In genomic region chr11:66326261-66327111, GRCh38 we compare ENCODE assay signal across 11 cellular contexts. TPM values are rescaled to one million over a fixed set of nuclear protein-coding genes. Genes with fewer than 3 reads are reported as not detected.
A peak's percentile ranks its signal among the peaks of the same experiment; 100 is the strongest.
DNase-seq lines count a peak whose midpoint lies in the region; FAIRE-seq and TF ChIP-seq lines count a peak whose summit lies in the region.
"Had no signal": no experiment of that assay in that cellular context is flagged by ENCODE, and none has a peak within 500 bp of the region (broad histone marks: within the 10 kb centered on the region; RNA-seq: fewer than 3 reads in every experiment).

No MANE protein-coding gene starts in this region.

- no peaks in the 10 kb centered on the region for H3K27me3 Mint-ChIP-seq in activated T-helper 2 cell treated with anti-CD3 and anti-CD28 coated beads, Interferon-gamma antibody, Interleukin-2, Interleukin-4, amounts not matched to agents 10 μg/mL and 5 μg/mL and 100 μg/mL, durations not matched to agents 14 hours and 24 hours and 36 hours (ENCODE audit: low read depth)

- peaks cover 23% of the 10 kb centered on the region for H3K4me1 Mint-ChIP-seq in activated T-helper 2 cell treated with anti-CD3 and anti-CD28 coated beads, Interferon-gamma antibody, Interleukin-2, Interleukin-4, amounts not matched to agents 10 μg/mL and 5 μg/mL and 100 μg/mL, durations not matched to agents 14 hours and 24 hours and 36 hours (ENCODE audit: low read depth)

- intact Hi-C loops in activated T-helper 2 cell treated with anti-CD3 and anti-CD28 coated beads, Interferon-gamma antibody, Interleukin-2, Interleukin-4, amounts not matched to agents 10 μg/mL and 5 μg/mL and 100 μg/mL, durations not matched to agents 14 hours and 24 hours and 36 hours (cut with micrococcal nuclease): no loop called here
- intact Hi-C loops in left ventricle myocardium inferior (cut with micrococcal nuclease): no loop called here

- H3K27ac ChIP-seq in left ventricle myocardium inferior (replicated peaks) (peak overlapping the region; percentile 87), subcutaneous abdominal adipose tissue (ENCODE audit: low read depth, low read length) (peak overlapping the region; percentile 68)
- H3K27ac ChIP-seq: 22Rv1 had no signal

- H3K36me3 ChIP-seq in left ventricle myocardium inferior: no peaks in the 10 kb centered on the region
- no peaks in the 10 kb centered on the region for H3K36me3 ChIP-seq in subcutaneous abdominal adipose tissue (ENCODE audit: control insufficient read depth in 5 of 5, insufficient read depth in 5 of 5, low read length in 5 of 5)

- no peak for TF ChIP-seq CTCF in left ventricle myocardium inferior (IDR thresholded peaks at IDR 0.05; ENCODE audit: borderline replicate concordance)

- no peaks in the 10 kb centered on the region for H3K9me3 ChIP-seq in left ventricle myocardium inferior (replicated peaks)
- H3K9me3 ChIP-seq in subcutaneous abdominal adipose tissue (ENCODE audit: control insufficient read depth in 5 of 5, low read length in 5 of 5): no peaks in the 10 kb centered on the region

- no peaks in the 10 kb centered on the region for H3K9me3 Mint-ChIP-seq in activated T-helper 2 cell treated with anti-CD3 and anti-CD28 coated beads, Interferon-gamma antibody, Interleukin-2, Interleukin-4, amounts not matched to agents 10 μg/mL and 5 μg/mL and 100 μg/mL, durations not matched to agents 14 hours and 24 hours and 36 hours

- FAIRE-seq in GM19239 (lab: Jason Lieb, UNC): no peak

- H3K27me3 ChIP-seq in left ventricle myocardium inferior (ENCODE audit: low read depth) (no peaks in the 10 kb centered on the region), subcutaneous abdominal adipose tissue (ENCODE audit: control insufficient read depth in 5 of 5, insufficient read depth in 4 of 5, low read length in 5 of 5) (no peaks in the 10 kb centered on the region)

- no peaks in the 10 kb centered on the region for H3K36me3 Mint-ChIP-seq in activated T-helper 2 cell treated with anti-CD3 and anti-CD28 coated beads, Interferon-gamma antibody, Interleukin-2, Interleukin-4, amounts not matched to agents 10 μg/mL and 5 μg/mL and 100 μg/mL, durations not matched to agents 14 hours and 24 hours and 36 hours (ENCODE audit: low read depth)

- DNase-seq in DMS 273 (lab: John Stamatoyannopoulos, UW; ENCODE audit: unreplicated experiment): peak; percentile 50
- no peak for DNase-seq in DMS 273 treated with DMSO at 0.1 percent for 48 hours (lab: John Stamatoyannopoulos, UW)
- no peak for DNase-seq in activated T-helper 2 cell treated with anti-CD3 and anti-CD28 coated beads, Interferon-gamma antibody, Interleukin-2, Interleukin-4, amounts not matched to agents 10 μg/mL and 5 μg/mL and 100 μg/mL, durations not matched to agents 14 hours and 24 hours and 36 hours (ENCODE audit: low spot score)
- DNase-seq in left ventricle myocardium inferior: peak; percentile 80
- DNase-seq in GM19239 (ENCODE audit: insufficient read length, low spot score): no peak
- no peak for DNase-seq in Ammon's horn (ENCODE audit: low spot score)
- no peak for DNase-seq in GF-D8 (lab: John Stamatoyannopoulos, UW)
- DNase-seq: NCI-H1417 treated with DMSO at 0.1 percent for 48 hours had no signal

- H3K27ac Mint-ChIP-seq in activated T-helper 2 cell treated with anti-CD3 and anti-CD28 coated beads, Interferon-gamma antibody, Interleukin-2, Interleukin-4, amounts not matched to agents 10 μg/mL and 5 μg/mL and 100 μg/mL, durations not matched to agents 14 hours and 24 hours and 36 hours: peak overlapping the region; percentile 50

- H3K9ac ChIP-seq in subcutaneous abdominal adipose tissue (ENCODE audit: low read length in 5 of 5): peak overlapping the region in 1 of 5 donors; percentile 3

- H3K4me1 ChIP-seq in left ventricle myocardium inferior (peaks cover 51% of the 10 kb centered on the region), subcutaneous abdominal adipose tissue (ENCODE audit: control insufficient read depth in 5 of 5, insufficient read depth in 5 of 5, low read length in 5 of 5) (peaks cover 27 to 72% (median 70%) of the 10 kb centered on the region in 5 donors)

- H3K4me3 Mint-ChIP-seq in activated T-helper 2 cell treated with anti-CD3 and anti-CD28 coated beads, Interferon-gamma antibody, Interleukin-2, Interleukin-4, amounts not matched to agents 10 μg/mL and 5 μg/mL and 100 μg/mL, durations not matched to agents 14 hours and 24 hours and 36 hours (ENCODE audit: low read depth): no peak overlapping the region

- H3K4me3 ChIP-seq in left ventricle myocardium inferior: peak overlapping the region; percentile 3
- peak overlapping the region in 1 of 5 donors; percentile 17 for H3K4me3 ChIP-seq in subcutaneous abdominal adipose tissue (ENCODE audit: low read depth in 1 of 5, low read length in 5 of 5)

RNA-seq across cellular contexts. Expression of gene CD248, which starts 9.6 kb away (rescaled TPM):
- total RNA-seq in activated T-helper 2 cell treated with anti-CD3 and anti-CD28 coated beads, Interferon-gamma antibody, Interleukin-2, Interleukin-4, amounts not matched to agents 10 μg/mL and 5 μg/mL and 100 μg/mL, durations not matched to agents 14 hours and 24 hours and 36 hours: not detected in 2 replicates
- total RNA-seq in left ventricle myocardium inferior: 12.3 TPM

RNA-seq across cellular contexts. Expression of gene RIN1, which starts 9.7 kb away (rescaled TPM):
- total RNA-seq in activated T-helper 2 cell treated with anti-CD3 and anti-CD28 coated beads, Interferon-gamma antibody, Interleukin-2, Interleukin-4, amounts not matched to agents 10 μg/mL and 5 μg/mL and 100 μg/mL, durations not matched to agents 14 hours and 24 hours and 36 hours: 1.5 and 1.6 TPM in 2 replicates
- total RNA-seq in left ventricle myocardium inferior: 1.0 TPM

RNA-seq across cellular contexts. Expression of gene BRMS1, which starts 18.4 kb away (rescaled TPM):
- 45.1 and 46.0 TPM in 2 replicates for total RNA-seq in activated T-helper 2 cell treated with anti-CD3 and anti-CD28 coated beads, Interferon-gamma antibody, Interleukin-2, Interleukin-4, amounts not matched to agents 10 μg/mL and 5 μg/mL and 100 μg/mL, durations not matched to agents 14 hours and 24 hours and 36 hours
- total RNA-seq in left ventricle myocardium inferior: 14.7 TPM

RNA-seq across cellular contexts. Expression of gene B4GAT1, which starts 20.9 kb away (rescaled TPM):
- total RNA-seq in activated T-helper 2 cell treated with anti-CD3 and anti-CD28 coated beads, Interferon-gamma antibody, Interleukin-2, Interleukin-4, amounts not matched to agents 10 μg/mL and 5 μg/mL and 100 μg/mL, durations not matched to agents 14 hours and 24 hours and 36 hours: 10.5 and 11.0 TPM in 2 replicates
- total RNA-seq in left ventricle myocardium inferior: 52.9 TPM

RNA-seq across cellular contexts. Expression of gene TMEM151A, which starts 34.8 kb away (rescaled TPM):
- not detected in 2 replicates for total RNA-seq in activated T-helper 2 cell treated with anti-CD3 and anti-CD28 coated beads, Interferon-gamma antibody, Interleukin-2, Interleukin-4, amounts not matched to agents 10 μg/mL and 5 μg/mL and 100 μg/mL, durations not matched to agents 14 hours and 24 hours and 36 hours
- not detected for total RNA-seq in left ventricle myocardium inferior
- total RNA-seq: lung microvascular endothelial cell had no signal

Comparison
In these comparisons a context has a peak if more than half of its experiments do, and no peak if none do; other contexts are left out.
1. DNase-seq: peak in DMS 273 (single experiment) and left ventricle myocardium inferior (single experiment); none in DMS 273 treated with DMSO at 0.1 percent for 48 hours (single experiment), activated T-helper 2 cell treated with anti-CD3 and anti-CD28 coated beads, Interferon-gamma antibody, Interleukin-2, Interleukin-4, amounts not matched to agents 10 μg/mL and 5 μg/mL and 100 μg/mL, durations not matched to agents 14 hours and 24 hours and 36 hours (single experiment), GM19239 (single experiment), Ammon's horn (single experiment) and GF-D8 (single experiment).
2. RNA of gene CD248, which starts 9.6 kb away (total RNA-seq): 12.3 TPM in left ventricle myocardium inferior (single experiment); not detected in activated T-helper 2 cell treated with anti-CD3 and anti-CD28 coated beads, Interferon-gamma antibody, Interleukin-2, Interleukin-4, amounts not matched to agents 10 μg/mL and 5 μg/mL and 100 μg/mL, durations not matched to agents 14 hours and 24 hours and 36 hours; every median in the first group is over 10 times any median in the second.